In genomic region chr19:29610574-29611271, GRCh38 we compare ENCODE assay signal across 8 cellular contexts. TPM values are rescaled to one million over a fixed set of nuclear protein-coding genes. Genes with fewer than 3 reads are reported as not detected.
DNase-seq lines count a peak whose midpoint lies in the region; ATAC-seq and TF ChIP-seq lines count a peak whose summit lies in the region.

No MANE protein-coding gene starts in this region.

- intact Hi-C loops in dorsolateral prefrontal cortex (cut with DNase I), result loop anchor here (1.0 to 10.0 kb wide), 7 partner anchors 50 to 264 kb away; no protein-coding TSS in a partner anchor

- peak; percentile 38 for DNase-seq in NCI-H510A treated with DMSO at 0.1 percent for 48 hours (lab: John Stamatoyannopoulos, UW)
- DNase-seq in activated CD4-positive, alpha-beta T cell treated with anti-CD3 and anti-CD28 coated beads, Interleukin-2, amount 50 U/mL, for 24 hours (ENCODE audit: low read depth in 1 of 2, low spot score in 1 of 2), result peak; percentile 64 to 84
- DNase-seq in dorsolateral prefrontal cortex, result peak; percentile 68 to 88 (median 81)
- DNase-seq in lung microvascular endothelial cell (ENCODE audit: low read depth in 2 of 2), result peak; percentile 84 to 86
- peak; percentile 57 to 74 for DNase-seq in stimulated activated CD8-positive, alpha-beta memory T cell treated with anti-CD3 and anti-CD28 coated beads, Interleukin-15, amount 100 ng/mL, for 4 hours (ENCODE audit: low read depth in 2 of 2)

- no peaks in the 10 kb centered on the region for H3K27me3 ChIP-seq in BLaER1 treated with 17β-estradiol and CSF1 and Interleukin-3, amounts not matched to agents 10 nM and 100 nM
- H3K27me3 ChIP-seq in dorsolateral prefrontal cortex, result no peaks in the 10 kb centered on the region

- peak overlapping the region; percentile 33 to 70 (median 52) for H3K4me2 ChIP-seq in BLaER1 treated with 17β-estradiol and CSF1 and Interleukin-3, amounts not matched to agents 10 nM and 100 nM

- peak overlapping the region in 10 of 11 experiments; percentile 14 to 77 (median 40); a peak in 14 of 22 replicates for H3K27ac ChIP-seq in BLaER1 treated with 17β-estradiol and CSF1 and Interleukin-3, amounts not matched to agents 10 nM and 100 nM
- H3K27ac ChIP-seq in dorsolateral prefrontal cortex, result peak overlapping the region in 16 of 59 donors; percentile 6 to 47 (median 26)

- peaks cover 20 to 55% (median 49%) of the 10 kb centered on the region in 10 experiments for H3K4me1 ChIP-seq in BLaER1 treated with 17β-estradiol and CSF1 and Interleukin-3, amounts not matched to agents 10 nM and 100 nM

- ATAC-seq in GM19025 (IDR thresholded peaks at IDR 0.05; ENCODE audit: low read depth, unreplicated experiment), result peak; percentile 68
- peak; percentile 76 for ATAC-seq in HG03175 (IDR thresholded peaks at IDR 0.05; ENCODE audit: unreplicated experiment)

- H4K20me1 ChIP-seq in BLaER1 treated with 17β-estradiol and CSF1 and Interleukin-3, amounts not matched to agents 10 nM and 100 nM, result peaks cover 0 to 18% (median 0%) of the 10 kb centered on the region in 11 experiments; a peak in 5 of 22 replicates

- H3K4me3 ChIP-seq in BLaER1 treated with 17β-estradiol and CSF1 and Interleukin-3, amounts not matched to agents 10 nM and 100 nM, result no peak overlapping the region
- peak overlapping the region in 3 of 59 donors; percentile 3 to 9 (median 5) for H3K4me3 ChIP-seq in dorsolateral prefrontal cortex

- TF ChIP-seq CTCF in dorsolateral prefrontal cortex (IDR thresholded peaks at IDR 0.05 in 54 of 56, conservative IDR thresholded peaks at IDR 0.05 in 2 of 56; ENCODE audit: low read depth in 1 of 56, partially characterized antibody in 56 of 56), result peak; percentile 60 to 96 (median 89)

- H3K9me3 ChIP-seq in BLaER1 treated with 17β-estradiol and CSF1 and Interleukin-3, amounts not matched to agents 10 nM and 100 nM (replicated peaks in 1 of 11), result no peaks in the 10 kb centered on the region

- peaks cover 55 to 71% (median 66%) of the 10 kb centered on the region in 11 experiments for H3K36me3 ChIP-seq in BLaER1 treated with 17β-estradiol and CSF1 and Interleukin-3, amounts not matched to agents 10 nM and 100 nM

- H3K9ac ChIP-seq in BLaER1 treated with 17β-estradiol and CSF1 and Interleukin-3, amounts not matched to agents 10 nM and 100 nM, result peak overlapping the region in 10 of 11 experiments; percentile 8 to 64 (median 44); a peak in 17 of 22 replicates

RNA-seq across cellular contexts. Expression of gene POP4, which starts 4.6 kb away (rescaled TPM):
- total RNA-seq in dorsolateral prefrontal cortex (10 to 100 TPM; 31.6 to 72.5 (median 52.7) TPM), lung microvascular endothelial cell (45.3 and 50.0 TPM in 2 replicates)

RNA-seq across cellular contexts. Expression of gene PLEKHF1, which starts 54.5 kb away (rescaled TPM):
- total RNA-seq in dorsolateral prefrontal cortex (10 to 100 TPM in 32 of 120 experiments, 1 to 10 TPM in 88; 3.7 to 27.9 (median 8.5) TPM), lung microvascular endothelial cell (3.6 and 5.0 TPM in 2 replicates)
